8 cellular contexts compared by ENCODE assay signal in genomic region chr16:30609002-30609927, GRCh38.
DNase-seq lines count a peak whose midpoint lies in the region; ATAC-seq and TF ChIP-seq lines count a peak whose summit lies in the region.

No MANE protein-coding gene starts in this region.

- no peak for TF ChIP-seq CTCF in neutrophil (IDR thresholded peaks at IDR 0.05)

- no peaks in the 10 kb centered on the region for H3K9me3 ChIP-seq in neutrophil

- peaks cover 8% of the 10 kb centered on the region for H3K36me3 ChIP-seq in neutrophil

- peak; percentile 24 for ATAC-seq in HG02798 (IDR thresholded peaks at IDR 0.05; ENCODE audit: poor library complexity, unreplicated experiment)
- ATAC-seq in HG03565 (IDR thresholded peaks at IDR 0.05; ENCODE audit: unreplicated experiment): no peak

- no peaks in the 10 kb centered on the region for H3K27me3 ChIP-seq in neutrophil

- peak overlapping the region; percentile 77 to 99 for H3K4me3 ChIP-seq in neutrophil (ENCODE audit: low read depth in 1 of 2, low read length in 1 of 2)

- peaks cover 22 to 26% of the 10 kb centered on the region in 2 experiments for H3K4me1 ChIP-seq in neutrophil (ENCODE audit: control insufficient read depth in 1 of 2, insufficient read depth in 1 of 2, low read depth in 1 of 2, low read length in 1 of 2)

- peak overlapping the region; percentile 82 for H3K27ac ChIP-seq in neutrophil

- DNase-seq in NCI-H2029 (lab: John Stamatoyannopoulos, UW) (peak; percentile 22), NCI-H2029 treated with DMSO at 0.1 percent for 48 hours (lab: John Stamatoyannopoulos, UW) (no peak), NCI-H69 (lab: John Stamatoyannopoulos, UW) (peak; percentile 75), germinal center (ENCODE audit: low spot score) (peak; percentile 50)
- DNase-seq in activated gamma-delta T cell treated with anti-CD3 and anti-CD28 coated beads, Interleukin-2, amount 50 U/mL, for 16 hours (ENCODE audit: low read depth): peak; percentile 9
